ENCODE assay signal across 9 cellular contexts in genomic region chr12:106249411-106250135, GRCh38. TPM values are rescaled to one million over a fixed set of nuclear protein-coding genes. Genes with fewer than 3 reads are reported as not detected.
A peak's percentile ranks its signal among the peaks of the same experiment; 100 is the strongest.
DNase-seq lines count a peak whose midpoint lies in the region; ATAC-seq and TF ChIP-seq lines count a peak whose summit lies in the region.
"Had no signal": no experiment of that assay in that cellular context is flagged by ENCODE, and none has a peak within 500 bp of the region (broad histone marks: within the 10 kb centered on the region; RNA-seq: fewer than 3 reads in every experiment).

No MANE protein-coding gene starts in this region.

- TF ChIP-seq CTCF in PC-3 (conservative IDR thresholded peaks at IDR 0.05; ENCODE audit: low read depth, low read length), result no peak

- no peak overlapping the region for H3K23ac ChIP-seq in mesendoderm (ENCODE audit: low read length)

- DNase-seq in G401 (ENCODE audit: low spot score), result peak; percentile 55
- DNase-seq in effector memory CD8-positive, alpha-beta T cell, result no peak
- no peak for DNase-seq in stimulated activated naive B cell treated with anti-CD40 and anti-IgM and Interleukin-4, amounts not matched to agents 10 μg/mL and 1 μg/mL and 100 μg/mL, for 72 hours
- DNase-seq in mesendoderm, result no peak
- no peak for DNase-seq in PC-3
- DNase-seq in T1000 (lab: John Stamatoyannopoulos, UW), result no peak

- peak overlapping the region; percentile 62 to 86 for H3K27ac Mint-ChIP-seq in effector memory CD8-positive, alpha-beta T cell
- H3K27ac Mint-ChIP-seq in stimulated activated naive B cell treated with anti-CD40 and anti-IgM and Interleukin-4, amounts not matched to agents 10 μg/mL and 1 μg/mL and 100 μg/mL, for 72 hours, result no peak overlapping the region

- H3K36me3 ChIP-seq in mesendoderm (ENCODE audit: control insufficient read depth, insufficient read depth, low read length) (no peaks in the 10 kb centered on the region), PC-3 (ENCODE audit: low read depth, low read length) (no peaks in the 10 kb centered on the region)

- H3K27ac ChIP-seq in mesendoderm (ENCODE audit: low read depth, low read length) (no peak overlapping the region), PC-3 (ENCODE audit: low read length) (no peak overlapping the region)
- H3K27ac ChIP-seq: KMS-11 had no signal

- no peaks in the 10 kb centered on the region for H3F3A ChIP-seq in PC-3 (ENCODE audit: low read length, unreplicated experiment)

- H2AK5ac ChIP-seq in mesendoderm (ENCODE audit: low read length), result no peak overlapping the region

- no peaks in the 10 kb centered on the region for H3K27me3 ChIP-seq in mesendoderm (ENCODE audit: insufficient read depth, low read length, poor library complexity)
- H3K27me3 ChIP-seq in PC-3 (ENCODE audit: low read length), result no peaks in the 10 kb centered on the region

- no peak overlapping the region for H3K4me2 ChIP-seq in mesendoderm (ENCODE audit: low read length)
- H3K4me2 ChIP-seq in PC-3 (ENCODE audit: low read length), result no peak overlapping the region
- H3K4me2 ChIP-seq: KMS-11 had no signal

- H4K20me1 ChIP-seq in PC-3 (ENCODE audit: low read length), result peaks cover 7% of the 10 kb centered on the region

- no peak overlapping the region for H2AFZ ChIP-seq in PC-3 (ENCODE audit: low read length)

- H3K9me2 ChIP-seq in PC-3 (replicated peaks; ENCODE audit: low read length), result no peaks in the 10 kb centered on the region

- H3K79me1 ChIP-seq in mesendoderm (ENCODE audit: low read length), result peaks cover 9% of the 10 kb centered on the region

- peaks cover 4% of the 10 kb centered on the region for H3K4me1 ChIP-seq in mesendoderm (ENCODE audit: control insufficient read depth, low read depth, low read length)
- peaks cover 24% of the 10 kb centered on the region for H3K4me1 ChIP-seq in PC-3 (ENCODE audit: insufficient read depth, low read length)

- intact Hi-C loops in PC-3 (cut with micrococcal nuclease), result loop anchor here (5.0 kb wide), 2 partner anchors 93 to 108 kb away; partner anchors contain the start of gene POLR3B

- no peaks in the 10 kb centered on the region for H3K27me3 Mint-ChIP-seq in effector memory CD8-positive, alpha-beta T cell
- peaks cover 5 to 17% of the 10 kb centered on the region in 2 donors for H3K27me3 Mint-ChIP-seq in stimulated activated naive B cell treated with anti-CD40 and anti-IgM and Interleukin-4, amounts not matched to agents 10 μg/mL and 1 μg/mL and 100 μg/mL, for 72 hours

- H3K9me3 ChIP-seq in PC-3 (ENCODE audit: low read length), result no peaks in the 10 kb centered on the region

- ATAC-seq in GM19372 (IDR thresholded peaks at IDR 0.05; ENCODE audit: low read depth, unreplicated experiment) (peak; percentile 33), HG03280 (IDR thresholded peaks at IDR 0.05; ENCODE audit: unreplicated experiment) (peak; percentile 70), PC-3 (no peak)
- no peak for ATAC-seq in effector memory CD8-positive, alpha-beta T cell (replicated peaks)
- ATAC-seq in stimulated activated naive B cell treated with anti-CD40 and anti-IgM and Interleukin-4, amounts not matched to agents 10 μg/mL and 1 μg/mL and 100 μg/mL, for 72 hours (replicated peaks), result peak; percentile 15 to 20

- CTCF ChIA-PET in PC-3 (lab: Charles Lee), result no interaction called here

- H3K79me2 ChIP-seq in mesendoderm (ENCODE audit: control insufficient read depth, insufficient read depth, low read length), result peaks cover 8% of the 10 kb centered on the region
- peaks cover 24% of the 10 kb centered on the region for H3K79me2 ChIP-seq in PC-3 (ENCODE audit: low read length)

- H3K4me3 Mint-ChIP-seq in effector memory CD8-positive, alpha-beta T cell, result peak overlapping the region in 1 of 2 donors; percentile 68
- no peak overlapping the region for H3K4me3 Mint-ChIP-seq in stimulated activated naive B cell treated with anti-CD40 and anti-IgM and Interleukin-4, amounts not matched to agents 10 μg/mL and 1 μg/mL and 100 μg/mL, for 72 hours

- no CpG with 5 or more reads among the region's 5 CpGs for WGBS in mesendoderm (ENCODE audit: extremely low coverage, insufficient coverage, low lambda C conversion rate)

- no peak overlapping the region for H3K4ac ChIP-seq in mesendoderm (ENCODE audit: low read depth, low read length)

- H2BK120ac ChIP-seq in mesendoderm (ENCODE audit: low read depth, low read length), result no peak overlapping the region

- H4K5ac ChIP-seq in mesendoderm (ENCODE audit: low read length), result no peak overlapping the region

- H3K36me3 Mint-ChIP-seq in effector memory CD8-positive, alpha-beta T cell (ENCODE audit: insufficient read depth), result peaks cover 23% of the 10 kb centered on the region
- no peaks in the 10 kb centered on the region for H3K36me3 Mint-ChIP-seq in stimulated activated naive B cell treated with anti-CD40 and anti-IgM and Interleukin-4, amounts not matched to agents 10 μg/mL and 1 μg/mL and 100 μg/mL, for 72 hours

- no peak overlapping the region for H2BK5ac ChIP-seq in mesendoderm (ENCODE audit: low read length)

- no peaks in the 10 kb centered on the region for H3K9me3 Mint-ChIP-seq in effector memory CD8-positive, alpha-beta T cell
- no peaks in the 10 kb centered on the region for H3K9me3 Mint-ChIP-seq in stimulated activated naive B cell treated with anti-CD40 and anti-IgM and Interleukin-4, amounts not matched to agents 10 μg/mL and 1 μg/mL and 100 μg/mL, for 72 hours

- in situ Hi-C loops in G401 (cut with HindIII; ENCODE audit: low sequenced_read_pairs), result no loop called here

- H3K4me1 Mint-ChIP-seq in effector memory CD8-positive, alpha-beta T cell (ENCODE audit: low read depth in 2 of 2), result peaks cover 0 to 7% of the 10 kb centered on the region in 2 donors
- H3K4me1 Mint-ChIP-seq in stimulated activated naive B cell treated with anti-CD40 and anti-IgM and Interleukin-4, amounts not matched to agents 10 μg/mL and 1 μg/mL and 100 μg/mL, for 72 hours, result peaks cover 16 to 20% of the 10 kb centered on the region in 2 donors

- no TSS peak for BruUV-seq in PC-3 (replicated peaks; lab: Mats Ljungman, UMichigan)

- H4K8ac ChIP-seq in mesendoderm (ENCODE audit: low read depth, low read length), result no peak overlapping the region

- H3K4me3 ChIP-seq in mesendoderm (ENCODE audit: low read length) (no peak overlapping the region), PC-3 (ENCODE audit: low read length) (no peak overlapping the region)

- POLR2A ChIA-PET in PC-3 (lab: Charles Lee; ENCODE audit: unreplicated experiment), result no interaction called here

- no peak overlapping the region for H2BK15ac ChIP-seq in mesendoderm (replicated peaks; ENCODE audit: low read depth)

- H3K18ac ChIP-seq in mesendoderm (ENCODE audit: low read length), result no peak overlapping the region

- no peak overlapping the region for H3K9ac ChIP-seq in mesendoderm (ENCODE audit: low read length)
- H3K9ac ChIP-seq in PC-3 (ENCODE audit: low read length), result no peak overlapping the region
- H3K9ac ChIP-seq: KMS-11 had no signal

- no peak overlapping the region for H3K56ac ChIP-seq in mesendoderm (ENCODE audit: low read length)

RNA-seq across cellular contexts. Expression of gene CKAP4, which starts 1.8 kb away (rescaled TPM):
- 50.9 and 54.4 TPM in 2 replicates for total RNA-seq in G401 (2014; rRNA removed; shearing (Covaris generic))
- polyA plus RNA-seq in mesendoderm (2013, experiment 1 of 2), result 81.8 TPM
- polyA plus RNA-seq in mesendoderm (2013, experiment 2 of 2), result 81.8 TPM
- 76.3 and 99.1 TPM in 2 replicates for total RNA-seq in PC-3 (2014; rRNA removed)

RNA-seq across cellular contexts. Expression of gene TCP11L2, which starts 53.0 kb away (rescaled TPM):
- 12.7 and 12.9 TPM in 2 replicates for total RNA-seq in G401 (2014; rRNA removed; shearing (Covaris generic))
- polyA plus RNA-seq in mesendoderm (2013, experiment 1 of 2), result 2.1 TPM
- 1.6 TPM for polyA plus RNA-seq in mesendoderm (2013, experiment 2 of 2)
- 10.1 and 12.1 TPM in 2 replicates for total RNA-seq in PC-3 (2014; rRNA removed)

Comparison
In these comparisons a context has a peak if more than half of its experiments do, and no peak if none do; other contexts are left out.
1. ATAC-seq: peak in GM19372 (single experiment), HG03280 (single experiment) and stimulated activated naive B cell treated with anti-CD40 and anti-IgM and Interleukin-4, amounts not matched to agents 10 μg/mL and 1 μg/mL and 100 μg/mL, for 72 hours (2 of 2); none in effector memory CD8-positive, alpha-beta T cell (single experiment) and PC-3 (single experiment).